8 cellular contexts compared by ENCODE assay signal in the genomic region with DNA sequence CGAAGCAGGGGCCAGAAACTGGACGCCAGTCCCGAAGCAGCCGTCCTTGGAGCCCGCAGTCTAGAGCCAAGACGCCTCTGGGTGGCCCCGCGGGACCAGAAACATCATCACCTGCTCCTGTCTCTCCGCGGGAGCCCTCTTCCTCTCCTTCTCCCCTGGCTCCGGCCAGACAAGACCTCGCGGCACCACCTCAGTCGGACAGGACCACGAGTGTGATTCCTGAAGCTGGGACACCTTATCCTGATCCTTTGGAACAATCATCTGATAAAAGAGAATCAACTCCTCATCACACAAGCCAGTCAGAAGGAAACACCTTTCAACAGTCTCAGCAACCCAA. TPM values are rescaled to one million over a fixed set of nuclear protein-coding genes. Genes with fewer than 3 reads are reported as not detected.
DNase-seq lines count a peak whose midpoint lies in the region; ATAC-seq, FAIRE-seq and TF ChIP-seq lines count a peak whose summit lies in the region.

No MANE protein-coding gene starts in this region.

- peaks cover 11% of the 10 kb centered on the region for H3K4me1 Mint-ChIP-seq in activated CD8-positive, alpha-beta T cell treated with anti-CD3 and anti-CD28 coated beads, Interleukin-2, amount 10 ng/mL, durations not matched to agents 7 days and 5 days (ENCODE audit: low read depth)
- peaks cover 3% of the 10 kb centered on the region for H3K4me1 Mint-ChIP-seq in glutamatergic neuron (ENCODE audit: low read depth, unreplicated experiment)

- POLR2A ChIA-PET in activated CD8-positive, alpha-beta T cell treated with anti-CD3 and anti-CD28 coated beads, Interleukin-2, amount 10 ng/mL, durations not matched to agents 7 days and 5 days (lab: Charles Lee), result no interaction called here

- no peaks in the 10 kb centered on the region for H3K27me3 ChIP-seq in pancreas

- no peaks in the 10 kb centered on the region for H3K9me3 ChIP-seq in pancreas

- peaks cover 0 to 12% (median 10%) of the 10 kb centered on the region in 3 donors for H3K4me1 ChIP-seq in pancreas

- 0 to 1% methylated on average over 15 of the region's 15 CpGs for WGBS in pancreas, 2 donors

- peaks cover 27% of the 10 kb centered on the region for H3K27me3 Mint-ChIP-seq in activated CD8-positive, alpha-beta T cell treated with anti-CD3 and anti-CD28 coated beads, Interleukin-2, amount 10 ng/mL, durations not matched to agents 7 days and 5 days (ENCODE audit: low read depth)
- H3K27me3 Mint-ChIP-seq in glutamatergic neuron (ENCODE audit: unreplicated experiment), result peaks cover 2% of the 10 kb centered on the region

- H3K27ac ChIP-seq in pancreas, result no peak overlapping the region

- H3K27ac Mint-ChIP-seq in activated CD8-positive, alpha-beta T cell treated with anti-CD3 and anti-CD28 coated beads, Interleukin-2, amount 10 ng/mL, durations not matched to agents 7 days and 5 days, result no peak overlapping the region
- H3K27ac Mint-ChIP-seq in glutamatergic neuron (ENCODE audit: unreplicated experiment), result no peak overlapping the region

- peak; percentile 7 for DNase-seq in activated T-cell treated with anti-CD3 and anti-CD28 coated beads for 48 hours (ENCODE audit: low read depth)
- DNase-seq in activated T-cell treated with anti-CD3 and anti-CD28 coated beads for 4 hours, result no peak
- DNase-seq in activated CD8-positive, alpha-beta T cell treated with anti-CD3 and anti-CD28 coated beads, Interleukin-2, amount 10 ng/mL, durations not matched to agents 7 days and 5 days, result peak; percentile 25
- DNase-seq in glutamatergic neuron, result peak; percentile 24
- DNase-seq in pancreas, result peak in 4 of 6 donors; percentile 25 to 55 (median 28)

- TF ChIP-seq CTCF in glutamatergic neuron (IDR thresholded peaks at IDR 0.05; ENCODE audit: partially characterized antibody, unreplicated experiment) (no peak), pancreas (IDR thresholded peaks at IDR 0.05) (no peak)

- peak overlapping the region; percentile 77 for H3K4me3 Mint-ChIP-seq in activated CD8-positive, alpha-beta T cell treated with anti-CD3 and anti-CD28 coated beads, Interleukin-2, amount 10 ng/mL, durations not matched to agents 7 days and 5 days
- H3K4me3 Mint-ChIP-seq in glutamatergic neuron (ENCODE audit: unreplicated experiment), result peak overlapping the region; percentile 100

- H3K36me3 ChIP-seq in pancreas, result no peaks in the 10 kb centered on the region

- intact Hi-C loops in pancreas (cut with DNase I), result no loop called here

- ATAC-seq in HG03571 (IDR thresholded peaks at IDR 0.05; ENCODE audit: unreplicated experiment), result peak; percentile 40
- ATAC-seq in activated CD8-positive, alpha-beta T cell treated with anti-CD3 and anti-CD28 coated beads, Interleukin-2, amount 10 ng/mL, durations not matched to agents 7 days and 5 days, result peak; percentile 53
- peak; percentile 18 to 62 (median 44) for ATAC-seq in pancreas
- no peak for ATAC-seq in GM19328 (IDR thresholded peaks at IDR 0.05; ENCODE audit: unreplicated experiment)
- no peak for ATAC-seq in GM18873 (IDR thresholded peaks at IDR 0.05; ENCODE audit: low FRiP score, unreplicated experiment)

- H3K9me3 Mint-ChIP-seq in activated CD8-positive, alpha-beta T cell treated with anti-CD3 and anti-CD28 coated beads, Interleukin-2, amount 10 ng/mL, durations not matched to agents 7 days and 5 days (ENCODE audit: insufficient read depth), result no peaks in the 10 kb centered on the region
- H3K9me3 Mint-ChIP-seq in glutamatergic neuron (ENCODE audit: unreplicated experiment), result peaks cover 1% of the 10 kb centered on the region

- no peak for FAIRE-seq in pancreas (lab: Jason Lieb, UNC)

- H3K36me3 Mint-ChIP-seq in activated CD8-positive, alpha-beta T cell treated with anti-CD3 and anti-CD28 coated beads, Interleukin-2, amount 10 ng/mL, durations not matched to agents 7 days and 5 days (ENCODE audit: low read depth), result no peaks in the 10 kb centered on the region
- H3K36me3 Mint-ChIP-seq in glutamatergic neuron (ENCODE audit: unreplicated experiment), result no peaks in the 10 kb centered on the region

- H3K4me3 ChIP-seq in pancreas, result peak overlapping the region; percentile 17 to 59 (median 32)

- CTCF ChIA-PET in activated CD8-positive, alpha-beta T cell treated with anti-CD3 and anti-CD28 coated beads, Interleukin-2, amount 10 ng/mL, durations not matched to agents 7 days and 5 days (lab: Charles Lee), result interaction anchor here (0.6 kb wide), 1 partner anchor 30 kb away, joined by 3 read pairs; no protein-coding TSS in a partner anchor

RNA-seq across cellular contexts. Expression of gene RSPH4A, which starts 0.4 kb away (rescaled TPM):
- under 1 TPM; 0.18 to 0.29 TPM for total RNA-seq in activated CD8-positive, alpha-beta T cell treated with anti-CD3 and anti-CD28 coated beads, Interleukin-2, amount 10 ng/mL, durations not matched to agents 7 days and 5 days
- total RNA-seq in glutamatergic neuron (ENCODE audit: unreplicated experiment), result 0.98 TPM
- under 1 TPM; 0.23 to 0.49 (median 0.39) TPM for total RNA-seq in pancreas
- 1 to 10 TPM in 1 of 2 donors, under 1 TPM in 1; 0.76 to 1.2 TPM for polyA plus RNA-seq in pancreas

RNA-seq across cellular contexts. Expression of gene RWDD1, which starts 45.4 kb away (rescaled TPM):
- 10 to 100 TPM; 39.8 to 45.2 TPM for total RNA-seq in activated CD8-positive, alpha-beta T cell treated with anti-CD3 and anti-CD28 coated beads, Interleukin-2, amount 10 ng/mL, durations not matched to agents 7 days and 5 days
- total RNA-seq in glutamatergic neuron (ENCODE audit: unreplicated experiment), result 47.4 TPM
- 10 to 100 TPM; 26.0 to 37.5 (median 27.1) TPM for total RNA-seq in pancreas
- polyA plus RNA-seq in pancreas, result 10 to 100 TPM; 38.1 to 40.6 TPM

RNA-seq across cellular contexts. Expression of gene ZUP1, which starts 51.8 kb away (rescaled TPM):
- total RNA-seq in activated CD8-positive, alpha-beta T cell treated with anti-CD3 and anti-CD28 coated beads, Interleukin-2, amount 10 ng/mL, durations not matched to agents 7 days and 5 days, result 10 to 100 TPM; 19.1 to 22.5 TPM
- total RNA-seq in glutamatergic neuron (ENCODE audit: unreplicated experiment) (17.8 TPM), pancreas (1 to 10 TPM; 2.9 to 5.8 (median 4.6) TPM)
- 1 to 10 TPM; 8.8 to 8.9 TPM for polyA plus RNA-seq in pancreas

Comparison
In these comparisons a context has a peak if more than half of its experiments do, and no peak if none do; other contexts are left out.
1. ATAC-seq: peak in HG03571 (single experiment), activated CD8-positive, alpha-beta T cell treated with anti-CD3 and anti-CD28 coated beads, Interleukin-2, amount 10 ng/mL, durations not matched to agents 7 days and 5 days (single experiment) and pancreas (4 of 4); none in GM19328 (single experiment) and GM18873 (single experiment).